Comparison of ENCODE assay signal across 8 cellular contexts in the genomic region with DNA sequence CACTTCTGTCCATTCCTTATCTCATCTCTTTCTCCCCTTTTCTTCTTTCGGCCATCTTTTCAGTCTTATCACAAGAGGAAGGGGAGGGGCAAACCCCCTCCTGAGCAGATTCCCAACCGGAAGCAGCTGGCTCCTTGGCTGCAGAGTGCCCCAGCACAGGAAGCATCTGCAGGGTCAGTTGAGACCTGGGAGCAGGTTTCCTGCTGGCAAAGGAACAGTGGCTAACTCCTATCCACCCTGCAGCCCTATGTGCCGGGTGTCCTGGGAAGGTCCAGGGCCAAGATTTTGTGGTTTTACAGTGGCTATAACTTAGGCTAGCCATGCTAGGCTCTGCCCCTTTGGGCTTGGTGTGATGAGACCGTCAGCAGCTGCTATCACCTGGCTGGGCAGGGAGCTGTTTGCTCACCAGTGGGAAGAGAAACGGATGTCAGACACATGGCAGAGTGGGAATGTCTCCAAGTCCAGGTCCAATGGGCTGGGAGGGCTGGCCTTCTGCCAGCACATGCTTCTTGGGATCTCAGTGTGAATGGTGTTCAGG. TPM values are rescaled to one million over a fixed set of nuclear protein-coding genes. Genes with fewer than 3 reads are reported as not detected.
DNase-seq lines count a peak whose midpoint lies in the region; ATAC-seq and TF ChIP-seq lines count a peak whose summit lies in the region.

No MANE protein-coding gene starts in this region.

- no peak overlapping the region for H3K4me2 ChIP-seq in SU-DHL-6 (ENCODE audit: low read depth, low read length, poor library complexity, severe bottlenecking)

- no peaks in the 10 kb centered on the region for H3K9me3 ChIP-seq in SU-DHL-6 (ENCODE audit: insufficient read depth, low read length)

- ATAC-seq in activated T-cell treated with anti-CD3 and anti-CD28 coated beads, Interleukin-2, amount 50 U/mL, for 4 hours: no peak
- ATAC-seq in sciatic nerve: peak; percentile 22
- no peak for ATAC-seq in GM19395 (IDR thresholded peaks at IDR 0.05; ENCODE audit: unreplicated experiment)

- no peak overlapping the region for H3K4me3 ChIP-seq in SU-DHL-6 (ENCODE audit: insufficient read depth, low read length, poor library complexity, severe bottlenecking)

- peak overlapping the region; percentile 93 for H3K27ac Mint-ChIP-seq in activated T-cell treated with anti-CD3 and anti-CD28 coated beads, Interleukin-2, amount 50 U/mL, for 24 hours
- peak overlapping the region; percentile 53 for H3K27ac Mint-ChIP-seq in glutamatergic neuron (ENCODE audit: unreplicated experiment)

- DNase-seq in activated T-cell treated with anti-CD3 and anti-CD28 coated beads, Interleukin-2, amount 50 U/mL, for 24 hours: no peak
- DNase-seq in activated T-cell treated with anti-CD3 and anti-CD28 coated beads, Interleukin-2, amount 50 U/mL, for 4 hours: no peak
- no peak for DNase-seq in glutamatergic neuron
- DNase-seq in sciatic nerve (ENCODE audit: low spot score): peak; percentile 63
- DNase-seq in medulla oblongata (ENCODE audit: extremely low spot score): no peak
- DNase-seq in SIG-M5 treated with dmso at 0.1 percent for 504 hours (lab: John Stamatoyannopoulos, UW; ENCODE audit: unreplicated experiment): no peak

- H3K27me3 Mint-ChIP-seq in activated T-cell treated with anti-CD3 and anti-CD28 coated beads, Interleukin-2, amount 50 U/mL, for 24 hours: no peaks in the 10 kb centered on the region
- H3K27me3 Mint-ChIP-seq in activated T-cell treated with anti-CD3 and anti-CD28 coated beads, Interleukin-2, amount 50 U/mL, for 4 hours (ENCODE audit: low read depth): no peaks in the 10 kb centered on the region
- H3K27me3 Mint-ChIP-seq in glutamatergic neuron (ENCODE audit: unreplicated experiment): peaks cover 15% of the 10 kb centered on the region

- H3K36me3 Mint-ChIP-seq in activated T-cell treated with anti-CD3 and anti-CD28 coated beads, Interleukin-2, amount 50 U/mL, for 24 hours (ENCODE audit: low read depth): peaks cover 87% of the 10 kb centered on the region
- H3K36me3 Mint-ChIP-seq in activated T-cell treated with anti-CD3 and anti-CD28 coated beads, Interleukin-2, amount 50 U/mL, for 4 hours (ENCODE audit: insufficient read depth): peaks cover 34% of the 10 kb centered on the region
- H3K36me3 Mint-ChIP-seq in glutamatergic neuron (ENCODE audit: unreplicated experiment): no peaks in the 10 kb centered on the region

- H3K36me3 ChIP-seq in SU-DHL-6 (ENCODE audit: low read length): peaks cover under 1% of the 10 kb centered on the region; the same call in 1 of the 2 replicates

- TF ChIP-seq CTCF in SU-DHL-6 (IDR thresholded peaks at IDR 0.05; ENCODE audit: insufficient read depth, low read length, poor library complexity, severe bottlenecking) (no peak), glutamatergic neuron (IDR thresholded peaks at IDR 0.05; ENCODE audit: partially characterized antibody, unreplicated experiment) (no peak)

- H3K9me2 ChIP-seq in SU-DHL-6 (replicated peaks; ENCODE audit: insufficient read depth, low read length): no peaks in the 10 kb centered on the region

- peak overlapping the region; percentile 68 for H3K27ac ChIP-seq in SU-DHL-6 (ENCODE audit: low read depth, low read length)

- peaks cover 75% of the 10 kb centered on the region for H3K4me1 Mint-ChIP-seq in activated T-cell treated with anti-CD3 and anti-CD28 coated beads, Interleukin-2, amount 50 U/mL, for 24 hours (ENCODE audit: low read depth)
- H3K4me1 Mint-ChIP-seq in activated T-cell treated with anti-CD3 and anti-CD28 coated beads, Interleukin-2, amount 50 U/mL, for 4 hours (ENCODE audit: low read depth): peaks cover 86% of the 10 kb centered on the region
- H3K4me1 Mint-ChIP-seq in glutamatergic neuron (ENCODE audit: low read depth, unreplicated experiment): peaks cover 13% of the 10 kb centered on the region

- H3F3A ChIP-seq in SU-DHL-6 (ENCODE audit: insufficient read depth): peaks cover 24% of the 10 kb centered on the region

- no peaks in the 10 kb centered on the region; the same call in 1 of the 2 replicates for H4K20me1 ChIP-seq in SU-DHL-6 (ENCODE audit: low read depth, low read length)

- H3K79me2 ChIP-seq in SU-DHL-6 (ENCODE audit: insufficient read depth, low read length): peaks cover 12% of the 10 kb centered on the region; the same call in 1 of the 2 replicates

- no peak overlapping the region for H3K9ac ChIP-seq in SU-DHL-6 (ENCODE audit: low read length)

- intact Hi-C loops in sciatic nerve (cut with DNase I): no loop called here

- no peaks in the 10 kb centered on the region for H3K27me3 ChIP-seq in SU-DHL-6 (ENCODE audit: low read length)

- H3K9me3 Mint-ChIP-seq in activated T-cell treated with anti-CD3 and anti-CD28 coated beads, Interleukin-2, amount 50 U/mL, for 24 hours: no peaks in the 10 kb centered on the region
- H3K9me3 Mint-ChIP-seq in activated T-cell treated with anti-CD3 and anti-CD28 coated beads, Interleukin-2, amount 50 U/mL, for 4 hours: no peaks in the 10 kb centered on the region
- peaks cover 9% of the 10 kb centered on the region for H3K9me3 Mint-ChIP-seq in glutamatergic neuron (ENCODE audit: unreplicated experiment)

- H2AFZ ChIP-seq in SU-DHL-6 (ENCODE audit: low read depth, low read length, severe bottlenecking): no peak overlapping the region

- H3K4me3 Mint-ChIP-seq in activated T-cell treated with anti-CD3 and anti-CD28 coated beads, Interleukin-2, amount 50 U/mL, for 24 hours: no peak overlapping the region
- H3K4me3 Mint-ChIP-seq in activated T-cell treated with anti-CD3 and anti-CD28 coated beads, Interleukin-2, amount 50 U/mL, for 4 hours: no peak overlapping the region
- H3K4me3 Mint-ChIP-seq in glutamatergic neuron (ENCODE audit: unreplicated experiment): no peak overlapping the region

RNA-seq across cellular contexts. Expression of gene SH2B3, which starts 40.4 kb away (rescaled TPM):
- 10 to 100 TPM; 32.7 to 37.8 (median 35.9) TPM for total RNA-seq in activated T-cell treated with anti-CD3 and anti-CD28 coated beads, Interleukin-2, amount 50 U/mL, for 4 hours
- total RNA-seq in glutamatergic neuron (ENCODE audit: unreplicated experiment) (18.1 TPM), sciatic nerve (27.5 TPM)
